21 cellular contexts compared by ENCODE assay signal in genomic region chr2:206080927-206081326, GRCh38.
"Had no signal": no experiment of that assay in that cellular context is flagged by ENCODE, and none has a peak within 500 bp of the region (broad histone marks: within the 10 kb centered on the region; RNA-seq: fewer than 3 reads in every experiment).

No MANE protein-coding gene starts in this region.

- H3K36me3 Mint-ChIP-seq: activated naive CD8-positive, alpha-beta T cell had no signal

- H3K4me1 ChIP-seq: prostate gland had no signal

- H3K9me3 ChIP-seq: prostate gland, right atrium auricular region, tibial nerve, uterus had no signal

- H3K27me3 Mint-ChIP-seq: activated naive CD8-positive, alpha-beta T cell had no signal

- ATAC-seq: activated T-cell treated with anti-CD3 and anti-CD28 coated beads, Interleukin-2, amount 50 U/mL, for 72 hours; left lobe of liver; stimulated activated naive CD8-positive, alpha-beta T cell treated with anti-CD3 and anti-CD28 coated beads, Interleukin-15, Interleukin-2, amounts not matched to agents 100 U/mL and 50 U/mL, for 24 hours had no signal

- H3K4me3 Mint-ChIP-seq: activated T-cell treated with anti-CD3 and anti-CD28 coated beads, Interleukin-2, amount 50 U/mL, for 72 hours had no signal

- H2AFZ ChIP-seq: hepatocyte had no signal

- H3K36me3 ChIP-seq: prostate gland, right atrium auricular region, tibial nerve, uterus had no signal

- DNase-seq: activated CD4-positive, alpha-beta T cell treated with anti-CD3 and anti-CD28 coated beads, Interleukin-2, amount 50 U/mL, for 1 hour; activated CD4-positive, CD25-positive, alpha-beta regulatory T cell treated with anti-CD3 and anti-CD28 coated beads, Interleukin-2, amount 50 U/mL, for 72 hours; activated CD8-positive, alpha-beta memory T cell treated with anti-CD3 and anti-CD28 coated beads for 24 hours; activated CD8-positive, alpha-beta memory T cell treated with anti-CD3 and anti-CD28 coated beads, Interleukin-2, amount 50 U/mL, for 48 hours; activated gamma-delta T cell; activated T-cell treated with anti-CD3 and anti-CD28 coated beads, Interleukin-2, amount 50 U/mL, for 72 hours; dermis blood vessel endothelial cell; foreskin fibroblast; kidney; stimulated activated naive CD8-positive, alpha-beta T cell treated with anti-CD3 and anti-CD28 coated beads, Interleukin-15, Interleukin-2, amounts not matched to agents 100 U/mL and 50 U/mL, for 24 hours; substantia nigra; T-helper 1 cell; T1000; uterus had no signal

- H3K27ac ChIP-seq: epithelial cell of prostate, hepatocyte, prostate gland, right atrium auricular region, tibial nerve, uterus had no signal

- H3K4me2 ChIP-seq: hepatocyte had no signal

- H3K4me3 ChIP-seq: hepatocyte, prostate gland, right atrium auricular region, tibial nerve, uterus had no signal

- H3K9me3 Mint-ChIP-seq: activated T-cell treated with anti-CD3 and anti-CD28 coated beads, Interleukin-2, amount 50 U/mL, for 72 hours had no signal

- H3K27ac Mint-ChIP-seq: activated naive CD8-positive, alpha-beta T cell; activated T-cell treated with anti-CD3 and anti-CD28 coated beads, Interleukin-2, amount 50 U/mL, for 72 hours had no signal

- H3K27me3 ChIP-seq: hepatocyte, right atrium auricular region, tibial nerve, uterus had no signal

- FAIRE-seq: kidney had no signal
